9 cellular contexts compared by ENCODE assay signal in the genomic region with DNA sequence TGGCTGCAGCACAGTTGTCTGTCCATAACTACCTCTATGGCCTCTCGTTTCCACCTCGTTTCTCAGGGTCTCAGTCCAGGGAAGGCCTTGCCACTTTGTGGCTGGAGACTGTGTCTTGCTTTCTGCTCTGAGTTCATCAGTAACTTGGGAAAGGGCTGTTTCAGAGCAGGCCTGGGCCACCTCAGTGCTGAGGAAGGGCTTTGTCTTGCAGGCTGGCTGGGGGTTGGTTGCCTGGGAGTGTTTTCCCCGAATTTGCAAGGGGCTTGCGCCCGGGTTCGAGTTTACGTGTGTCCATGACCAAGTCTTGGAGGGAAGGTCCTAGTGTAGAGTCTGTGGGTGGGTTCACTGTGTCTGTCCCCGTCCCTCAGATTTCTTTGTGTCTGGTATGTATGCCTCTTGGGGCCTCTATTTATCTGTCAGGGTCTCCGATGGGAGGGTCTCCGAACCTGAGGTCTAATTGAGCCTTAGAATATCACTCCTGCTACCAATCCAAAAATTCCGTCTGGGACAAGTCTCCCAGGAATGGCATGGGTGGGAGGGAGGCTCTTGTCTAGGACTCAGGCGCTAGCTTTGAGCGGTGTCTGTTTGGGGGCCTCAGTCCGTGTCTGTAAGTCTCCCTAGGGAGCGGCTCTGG. TPM values are rescaled to one million over a fixed set of nuclear protein-coding genes. Genes with fewer than 3 reads are reported as not detected.
DNase-seq lines count a peak whose midpoint lies in the region; ATAC-seq and TF ChIP-seq lines count a peak whose summit lies in the region.
"Had no signal": no experiment of that assay in that cellular context is flagged by ENCODE, and none has a peak within 500 bp of the region (broad histone marks: within the 10 kb centered on the region; RNA-seq: fewer than 3 reads in every experiment).

No MANE protein-coding gene starts in this region.

- in situ Hi-C loops in GM23248 (cut with MboI), result no loop called here

- H3K4me2 ChIP-seq in GM23248 (ENCODE audit: unreplicated experiment), result peak overlapping the region; percentile 90

- peak overlapping the region; percentile 73 for H3K4me3 Mint-ChIP-seq in neural crest cell

- peaks cover 28% of the 10 kb centered on the region for H3F3A ChIP-seq in GM23248 (ENCODE audit: insufficient read depth)

- no peaks in the 10 kb centered on the region for H3K27me3 ChIP-seq in GM23248 (replicated peaks; ENCODE audit: insufficient read depth)

- H3K4me3 ChIP-seq in GM23248, result peak overlapping the region; percentile 86
- peak overlapping the region; percentile 79 for H3K4me3 ChIP-seq in choroid plexus epithelial cell (ENCODE audit: low read depth, low read length)
- H3K4me3 ChIP-seq: GM12878 had no signal

- no peaks in the 10 kb centered on the region for H3K9me3 ChIP-seq in GM23248 (ENCODE audit: low read depth)

- ATAC-seq in HG03521 (IDR thresholded peaks at IDR 0.05; ENCODE audit: unreplicated experiment), result no peak

- H3K9me2 ChIP-seq in GM23248 (ENCODE audit: insufficient read depth), result no peaks in the 10 kb centered on the region

- no peaks in the 10 kb centered on the region for H4K20me1 ChIP-seq in GM23248 (ENCODE audit: insufficient read depth)

- H3K9me3 Mint-ChIP-seq in neural crest cell, result no peaks in the 10 kb centered on the region

- no peak overlapping the region for H3K27ac Mint-ChIP-seq in neural crest cell (ENCODE audit: unreplicated experiment)

- peak overlapping the region; percentile 88 for H3K27ac ChIP-seq in GM23248

- H3K9ac ChIP-seq in GM23248, result peak overlapping the region; percentile 90

- H3K36me3 Mint-ChIP-seq in neural crest cell (ENCODE audit: low read depth), result no peaks in the 10 kb centered on the region

- peaks cover 30% of the 10 kb centered on the region for H3K79me2 ChIP-seq in GM23248 (ENCODE audit: insufficient read depth)

- DNase-seq in GM23248 (peak; percentile 52), choroid plexus epithelial cell (ENCODE audit: low read depth) (no peak), neural crest cell (ENCODE audit: low read depth, low spot score) (no peak), SHP77 treated with DMSO at 0.1 percent for 48 hours (lab: John Stamatoyannopoulos, UW) (no peak)
- DNase-seq in activated T-cell treated with anti-CD3 and anti-CD28 coated beads, Interleukin-2, amount 50 U/mL, for 1 hour, result no peak
- DNase-seq: activated CD4-positive, CD25-positive, alpha-beta regulatory T cell had no signal

- 11 to 12% methylated on average over 15 of the region's 15 CpGs for WGBS in GM23248 (ENCODE audit: low coverage in 1 of 2, low lambda C conversion rate in 2 of 2, missing lambda C conversion rate in 2 of 2), 2 experiments

- H3K27me3 Mint-ChIP-seq in neural crest cell (ENCODE audit: low read depth), result peaks cover 50% of the 10 kb centered on the region

- TF ChIP-seq CTCF in choroid plexus epithelial cell (conservative IDR thresholded peaks at IDR 0.05; ENCODE audit: low read depth, low read length) (no peak), neural crest cell (conservative IDR thresholded peaks at IDR 0.05) (no peak)

- peak overlapping the region; percentile 65 for H2AFZ ChIP-seq in GM23248

- peaks cover 6% of the 10 kb centered on the region; the same call in 1 of the 2 replicates for H3K4me1 ChIP-seq in GM23248 (ENCODE audit: insufficient read depth)

- H3K4me1 Mint-ChIP-seq in neural crest cell, result peaks cover 23% of the 10 kb centered on the region

- H3K36me3 ChIP-seq in GM23248 (ENCODE audit: low read depth), result peaks cover 20% of the 10 kb centered on the region

RNA-seq across cellular contexts. Expression of a gene that starts 0.6 kb away (rescaled TPM):
- total RNA-seq in GM23248 (2014; rRNA removed; shearing (Covaris generic)), result 71.8 and 88.5 TPM in 2 replicates
- 174 and 177 TPM in 2 replicates for polyA plus RNA-seq in GM23248 (2016; fragmentation: Nextera tagmentation; extraction: Ambion mirVana)
- 7.2 and 8.8 TPM in 2 replicates for total RNA-seq in neural crest cell

RNA-seq across cellular contexts. Expression of a gene that starts 11.6 kb away (rescaled TPM):
- not detected in 2 replicates for total RNA-seq in GM23248 (2014; rRNA removed; shearing (Covaris generic))
- 4.7 and 4.8 TPM in 2 replicates for polyA plus RNA-seq in GM23248 (2016; fragmentation: Nextera tagmentation; extraction: Ambion mirVana)
- total RNA-seq in neural crest cell, result not detected in 2 replicates
- total RNA-seq: GM12878, myocyte had no signal

RNA-seq across cellular contexts. Expression of a gene that starts 12.1 kb away (rescaled TPM):
- 11.2 and 14.3 TPM in 2 replicates for total RNA-seq in GM23248 (2014; rRNA removed; shearing (Covaris generic))
- 5.0 and 7.0 TPM in 2 replicates for polyA plus RNA-seq in GM23248 (2016; fragmentation: Nextera tagmentation; extraction: Ambion mirVana)
- total RNA-seq in neural crest cell, result 11.8 and 12.3 TPM in 2 replicates

RNA-seq across cellular contexts. Expression of a gene that starts 28.8 kb away (rescaled TPM):
- total RNA-seq in GM23248 (2014; rRNA removed; shearing (Covaris generic)), result 0.22 and 0.38 TPM in 2 replicates
- polyA plus RNA-seq in GM23248 (2016; fragmentation: Nextera tagmentation; extraction: Ambion mirVana), result 0.39 and 0.41 TPM in 2 replicates
- 0.91 and 1.0 TPM in 2 replicates for total RNA-seq in neural crest cell

RNA-seq across cellular contexts. Expression of a gene that starts 36.8 kb away (rescaled TPM):
- total RNA-seq in GM23248 (2014; rRNA removed; shearing (Covaris generic)), result 68.2 and 74.0 TPM in 2 replicates
- 34.6 and 39.3 TPM in 2 replicates for polyA plus RNA-seq in GM23248 (2016; fragmentation: Nextera tagmentation; extraction: Ambion mirVana)
- total RNA-seq in neural crest cell, result 47.6 and 47.7 TPM in 2 replicates
